Comparison of ENCODE assay signal across 27 cellular contexts in genomic region chr5:168808217-168808616, GRCh38.
"Had no signal": no experiment of that assay in that cellular context is flagged by ENCODE, and none has a peak within 500 bp of the region (broad histone marks: within the 10 kb centered on the region; RNA-seq: fewer than 3 reads in every experiment).

No MANE protein-coding gene starts in this region.

- H2AFZ ChIP-seq: neural progenitor cell had no signal

- ATAC-seq: esophagus mucosa; heart right ventricle; left cardiac atrium; left lung; naive thymus-derived CD4-positive, alpha-beta T cell; stimulated activated effector memory CD8-positive, alpha-beta T cell treated with anti-CD3 and anti-CD28 coated beads, Interleukin-12 subunit alpha, Interleukin-12 subunit beta, amount 100 ng/mL, for 72 hours had no signal

- DNase-seq: effector CD8-positive, alpha-beta T cell; endodermal cell; foreskin melanocyte; glutamatergic neuron; heart right ventricle; hippocampal formation; left cardiac atrium; left lung; mesendoderm; midbrain; naive thymus-derived CD4-positive, alpha-beta T cell; sigmoid colon; stimulated activated CD4-positive, alpha-beta T cell treated with anti-CD3 and anti-CD28 coated beads, Interleukin-2, amount 100 ng/mL, for 24 hours; stimulated activated CD4-positive, alpha-beta T cell treated with anti-CD3 and anti-CD28 coated beads, Interleukin-4, amount 100 ng/mL, for 24 hours; stimulated activated naive CD4-positive, alpha-beta T cell treated with Interleukin-2 at 50 U/mL for 16 hours; stomach; tibial artery had no signal

- H3K27ac ChIP-seq: epithelial cell of prostate, heart right ventricle, left lung, neural progenitor cell, prostate gland, right atrium auricular region, sigmoid colon, stomach, tibial artery had no signal

- H3K4me3 Mint-ChIP-seq: dendritic cell treated with granulocyte-macrophage colony-stimulating factor and Interleukin-4, amounts not matched to agents 40 ng/mL and 50 ng/mL, for 4 days; endodermal cell; naive thymus-derived CD4-positive, alpha-beta T cell; nephron; neural progenitor cell; stimulated activated effector memory CD8-positive, alpha-beta T cell treated with anti-CD3 and anti-CD28 coated beads, Interleukin-12 subunit alpha, Interleukin-12 subunit beta, amount 100 ng/mL, for 72 hours; type B pancreatic cell had no signal

- FAIRE-seq: islet of Langerhans had no signal

- H3K27ac Mint-ChIP-seq: dendritic cell treated with granulocyte-macrophage colony-stimulating factor and Interleukin-4, amounts not matched to agents 40 ng/mL and 50 ng/mL, for 4 days; endodermal cell; naive thymus-derived CD4-positive, alpha-beta T cell; nephron; neural progenitor cell; stimulated activated effector memory CD8-positive, alpha-beta T cell treated with anti-CD3 and anti-CD28 coated beads, Interleukin-12 subunit alpha, Interleukin-12 subunit beta, amount 100 ng/mL, for 72 hours; type B pancreatic cell had no signal

- H3K36me3 ChIP-seq: heart right ventricle, left lung, neural progenitor cell, prostate gland had no signal

- H3K9ac ChIP-seq: neural progenitor cell had no signal

- H3K36me3 Mint-ChIP-seq: naive thymus-derived CD4-positive, alpha-beta T cell; neural progenitor cell; stimulated activated effector memory CD8-positive, alpha-beta T cell treated with anti-CD3 and anti-CD28 coated beads, Interleukin-12 subunit alpha, Interleukin-12 subunit beta, amount 100 ng/mL, for 72 hours had no signal

- H3K9me3 Mint-ChIP-seq: dendritic cell treated with granulocyte-macrophage colony-stimulating factor and Interleukin-4, amounts not matched to agents 40 ng/mL and 50 ng/mL, for 4 days; endodermal cell; naive thymus-derived CD4-positive, alpha-beta T cell; nephron; neural progenitor cell; stimulated activated effector memory CD8-positive, alpha-beta T cell treated with anti-CD3 and anti-CD28 coated beads, Interleukin-12 subunit alpha, Interleukin-12 subunit beta, amount 100 ng/mL, for 72 hours; type B pancreatic cell had no signal

- H3K9me3 ChIP-seq: heart right ventricle, left lung, prostate gland, right atrium auricular region, sigmoid colon, stomach, tibial artery had no signal

- H3K4me1 Mint-ChIP-seq: naive thymus-derived CD4-positive, alpha-beta T cell; nephron; neural progenitor cell; stimulated activated effector memory CD8-positive, alpha-beta T cell treated with anti-CD3 and anti-CD28 coated beads, Interleukin-12 subunit alpha, Interleukin-12 subunit beta, amount 100 ng/mL, for 72 hours had no signal

- H3K27me3 ChIP-seq: heart right ventricle, right atrium auricular region, sigmoid colon, stomach, tibial artery had no signal

- H3K4me3 ChIP-seq: heart right ventricle, left lung, neural progenitor cell, prostate gland, right atrium auricular region, sigmoid colon, stomach, tibial artery had no signal

- H3K4me2 ChIP-seq: neural progenitor cell had no signal

- H3K4me1 ChIP-seq: left lung, neural progenitor cell, prostate gland, sigmoid colon, stomach had no signal
